Comparison of ENCODE assay signal across 10 cellular contexts in the genomic region with DNA sequence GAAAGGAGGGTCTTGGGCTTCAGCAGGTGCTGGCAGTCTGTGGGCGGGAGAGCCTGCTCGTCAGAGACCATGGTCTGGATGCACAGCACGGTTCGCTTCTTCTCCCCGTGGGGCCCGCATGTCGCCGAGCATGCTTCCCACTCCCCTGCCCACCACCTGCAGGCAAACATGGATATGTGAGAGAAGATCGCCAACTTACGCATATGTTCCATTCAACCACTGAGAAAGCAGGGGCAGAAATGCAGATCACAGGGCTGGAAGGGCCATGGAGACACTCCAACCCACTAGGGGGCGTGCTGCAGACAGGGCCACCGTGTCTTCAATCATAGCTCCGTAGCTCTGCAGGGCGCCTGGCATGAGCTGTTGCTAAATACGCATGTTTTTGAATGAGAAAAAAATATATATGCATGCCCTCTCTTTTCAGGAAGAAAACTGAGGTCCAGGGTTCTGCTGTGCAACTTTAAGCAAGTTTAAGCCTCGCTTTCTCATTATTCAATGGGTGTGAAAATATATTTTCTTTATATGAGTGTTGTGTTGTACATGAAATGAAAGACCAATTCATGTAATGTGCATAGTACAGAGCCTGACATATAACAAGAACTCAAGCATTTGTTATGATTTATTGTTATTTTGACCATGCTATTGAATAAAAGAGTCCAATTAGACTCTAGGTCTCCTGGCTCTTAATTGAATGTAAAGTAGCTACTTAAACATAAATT.
DNase-seq lines count a peak whose midpoint lies in the region; ATAC-seq, FAIRE-seq and TF ChIP-seq lines count a peak whose summit lies in the region.
"Had no signal": no experiment of that assay in that cellular context is flagged by ENCODE, and none has a peak within 500 bp of the region (broad histone marks: within the 10 kb centered on the region; RNA-seq: fewer than 3 reads in every experiment).

No MANE protein-coding gene starts in this region.

- H3K27me3 ChIP-seq in bronchial epithelial cell (ENCODE audit: control insufficient read depth, insufficient read depth, low read length): no peaks in the 10 kb centered on the region
- H3K27me3 ChIP-seq: neutrophil had no signal

- ATAC-seq in HG02870 (IDR thresholded peaks at IDR 0.05; ENCODE audit: unreplicated experiment): peak; percentile 75
- ATAC-seq in HG03139 (IDR thresholded peaks at IDR 0.05; ENCODE audit: unreplicated experiment): no peak

- FAIRE-seq in GM12891 (lab: Jason Lieb, UNC) (peak; percentile 81), bronchial epithelial cell (lab: Jason Lieb, UNC) (no peak)

- no peaks in the 10 kb centered on the region for H3K36me3 ChIP-seq in bronchial epithelial cell (ENCODE audit: control insufficient read depth, insufficient read depth, low read length)
- H3K36me3 ChIP-seq: neutrophil had no signal

- no peak overlapping the region for H3K4me3 ChIP-seq in bronchial epithelial cell (ENCODE audit: low read depth, low read length)

- DNase-seq in GM12891 (ENCODE audit: insufficient read length, low spot score): no peak
- peak; percentile 84 for DNase-seq in SK-MEL-5 (ENCODE audit: low read depth, low spot score)
- no peak for DNase-seq in bronchial epithelial cell (ENCODE audit: low read depth)
- DNase-seq in pulmonary artery endothelial cell (ENCODE audit: low read depth, low spot score): peak; percentile 7
- no peak for DNase-seq in Ammon's horn (ENCODE audit: low spot score)
- DNase-seq in ureter (ENCODE audit: low spot score): no peak
- DNase-seq: activated B cell treated with CpG ODN at 0.5 μM for 24 hours had no signal

- in situ Hi-C loops in SK-MEL-5 (cut with HindIII; ENCODE audit: low pct_unique_long_range_greater_than_20kb, low sequenced_read_pairs): no loop called here

- TF ChIP-seq POLR2A in GM12891 (IDR thresholded peaks at IDR 0.05; ENCODE audit: low read depth, low read length): no peak

- TF ChIP-seq CTCF in bronchial epithelial cell (IDR thresholded peaks at IDR 0.05; ENCODE audit: insufficient read depth, low read length, severe bottlenecking): peak; percentile 36

TF ChIP-seq in GM12891, 5 proteins besides CTCF, POLR2A, EP300 and RAD21:
- TF ChIP-seq POU2F2 (IDR thresholded peaks at IDR 0.05; ENCODE audit: low read depth, low read length) (no peak), SPI1 (IDR thresholded peaks at IDR 0.05; ENCODE audit: low read depth, low read length) (no peak), PAX5 (IDR thresholded peaks at IDR 0.05; ENCODE audit: insufficient read depth, low read length, severe bottlenecking) (no peak), TAF1 (IDR thresholded peaks at IDR 0.05; ENCODE audit: low read depth, low read length) (no peak), POLR2AphosphoS5 (IDR thresholded peaks at IDR 0.05; ENCODE audit: low read depth, low read length) (no peak)

Comparison
In these comparisons a context has a peak if more than half of its experiments do, and no peak if none do; other contexts are left out.
1. DNase-seq: peak in SK-MEL-5 (single experiment) and pulmonary artery endothelial cell (single experiment); none in GM12891 (single experiment), bronchial epithelial cell (single experiment), Ammon's horn (single experiment) and ureter (single experiment).